In genomic region chr14:75428230-75429104, GRCh38 we compare ENCODE assay signal across 8 cellular contexts. TPM values are rescaled to one million over a fixed set of nuclear protein-coding genes. Genes with fewer than 3 reads are reported as not detected.
DNase-seq lines count a peak whose midpoint lies in the region; ATAC-seq and TF ChIP-seq lines count a peak whose summit lies in the region.

No MANE protein-coding gene starts in this region.

- H3K9me3 ChIP-seq in fibroblast of lung (ENCODE audit: control insufficient read depth, insufficient read depth, low read depth, low read length), result no peaks in the 10 kb centered on the region

- H3K4me3 ChIP-seq in fibroblast of lung (replicated peaks in 1 of 4; ENCODE audit: control extremely low read depth in 1 of 4, insufficient read depth in 1 of 4, low read depth in 3 of 4, low read length in 4 of 4), result peak overlapping the region; percentile 74 to 85 (median 77)

- H3K27ac ChIP-seq in fibroblast of lung (ENCODE audit: insufficient read depth, low read length), result peak overlapping the region; percentile 59

- intact Hi-C loops in activated CD4-positive, alpha-beta T cell treated with anti-CD3 and anti-CD28 coated beads for 36 hours (cut with DNase I, micrococcal nuclease), result loop anchor here (5.0 kb wide), 2 partner anchors 64 to 134 kb away; no protein-coding TSS in a partner anchor
- intact Hi-C loops in activated CD4-positive, alpha-beta memory T cell treated with anti-CD3 and anti-CD28 coated beads for 36 hours (cut with micrococcal nuclease), result loop anchor here (5.0 kb wide), 2 partner anchors 59 to 139 kb away; no protein-coding TSS in a partner anchor

- peak; percentile 38 for ATAC-seq in activated CD4-positive, alpha-beta T cell treated with anti-CD3 and anti-CD28 coated beads for 36 hours
- ATAC-seq in HG03280 (IDR thresholded peaks at IDR 0.05; ENCODE audit: unreplicated experiment) (peak; percentile 17), HG02759 (IDR thresholded peaks at IDR 0.05; ENCODE audit: unreplicated experiment) (no peak)
- peak; percentile 17 to 37 for ATAC-seq in natural killer cell treated with Interleukin-12 subunit alpha and Interleukin-12 subunit beta and Interleukin-15 and Interleukin-18, amount 100 ng/mL, for 72 hours

- peak; percentile 46 for DNase-seq in activated CD4-positive, alpha-beta T cell treated with anti-CD3 and anti-CD28 coated beads for 36 hours
- DNase-seq in activated CD4-positive, alpha-beta T cell treated with anti-CD3 and anti-CD28 coated beads for 1 hour, result no peak
- peak; percentile 27 for DNase-seq in activated CD4-positive, alpha-beta memory T cell treated with anti-CD3 and anti-CD28 coated beads for 36 hours
- DNase-seq in fibroblast of lung (ENCODE audit: low read depth in 2 of 2) (peak in 1 of 2 donors; percentile 32), SHP77 (lab: John Stamatoyannopoulos, UW) (no peak)
- no peak for DNase-seq in natural killer cell treated with Interleukin-12 subunit alpha and Interleukin-12 subunit beta and Interleukin-15 and Interleukin-18, amount 100 ng/mL, for 72 hours (ENCODE audit: low spot score)

- peak overlapping the region; percentile 92 for H3K4me2 ChIP-seq in fibroblast of lung (ENCODE audit: extremely low read depth, insufficient read depth, low read length)

- CTCF ChIA-PET in activated CD4-positive, alpha-beta T cell treated with anti-CD3 and anti-CD28 coated beads for 36 hours (lab: Charles Lee), result interaction anchor here (1.0 to 1.2 kb wide), 2 partner anchors 12 to 15 kb away, joined by 4 to 5 read pairs; no protein-coding TSS in a partner anchor
- CTCF ChIA-PET in activated CD4-positive, alpha-beta memory T cell treated with anti-CD3 and anti-CD28 coated beads for 36 hours (lab: Charles Lee), result interaction anchor here (0.5 to 1.4 kb wide), 2 partner anchors 150 to 1448 kb away, joined by 3 read pairs; partner anchors contain the start of gene FLVCR2

- peaks cover 6% of the 10 kb centered on the region for H3K4me1 ChIP-seq in fibroblast of lung (ENCODE audit: control insufficient read depth, extremely low read depth, insufficient read depth, low read length)

- peaks cover 7% of the 10 kb centered on the region for H3K36me3 ChIP-seq in fibroblast of lung (ENCODE audit: control insufficient read depth, insufficient read depth, low read length)

- no peaks in the 10 kb centered on the region for H3K27me3 ChIP-seq in fibroblast of lung (ENCODE audit: control insufficient read depth, insufficient read depth, low read length)

- H3K36me3 Mint-ChIP-seq in activated CD4-positive, alpha-beta T cell treated with anti-CD3 and anti-CD28 coated beads for 36 hours (ENCODE audit: low read depth), result no peaks in the 10 kb centered on the region
- no peaks in the 10 kb centered on the region for H3K36me3 Mint-ChIP-seq in activated CD4-positive, alpha-beta memory T cell treated with anti-CD3 and anti-CD28 coated beads for 36 hours
- H3K36me3 Mint-ChIP-seq in natural killer cell treated with Interleukin-12 subunit alpha and Interleukin-12 subunit beta and Interleukin-15 and Interleukin-18, amount 100 ng/mL, for 72 hours, result peaks cover 4% of the 10 kb centered on the region

- peak overlapping the region; percentile 66 for H3K4me3 Mint-ChIP-seq in activated CD4-positive, alpha-beta T cell treated with anti-CD3 and anti-CD28 coated beads for 36 hours
- H3K4me3 Mint-ChIP-seq in activated CD4-positive, alpha-beta memory T cell treated with anti-CD3 and anti-CD28 coated beads for 36 hours, result peak overlapping the region; percentile 70
- peak overlapping the region; percentile 50 for H3K4me3 Mint-ChIP-seq in natural killer cell treated with Interleukin-12 subunit alpha and Interleukin-12 subunit beta and Interleukin-15 and Interleukin-18, amount 100 ng/mL, for 72 hours

- H4K20me1 ChIP-seq in fibroblast of lung (ENCODE audit: control insufficient read depth, extremely low read depth, insufficient read depth, low read length), result no peaks in the 10 kb centered on the region

- H3K9me3 Mint-ChIP-seq in activated CD4-positive, alpha-beta T cell treated with anti-CD3 and anti-CD28 coated beads for 36 hours (ENCODE audit: low read depth), result peaks cover 3% of the 10 kb centered on the region
- peaks cover 3% of the 10 kb centered on the region for H3K9me3 Mint-ChIP-seq in activated CD4-positive, alpha-beta memory T cell treated with anti-CD3 and anti-CD28 coated beads for 36 hours
- no peaks in the 10 kb centered on the region for H3K9me3 Mint-ChIP-seq in natural killer cell treated with Interleukin-12 subunit alpha and Interleukin-12 subunit beta and Interleukin-15 and Interleukin-18, amount 100 ng/mL, for 72 hours

- H3K27ac Mint-ChIP-seq in activated CD4-positive, alpha-beta T cell treated with anti-CD3 and anti-CD28 coated beads for 36 hours, result no peak overlapping the region
- no peak overlapping the region for H3K27ac Mint-ChIP-seq in activated CD4-positive, alpha-beta memory T cell treated with anti-CD3 and anti-CD28 coated beads for 36 hours
- no peak overlapping the region for H3K27ac Mint-ChIP-seq in natural killer cell treated with Interleukin-12 subunit alpha and Interleukin-12 subunit beta and Interleukin-15 and Interleukin-18, amount 100 ng/mL, for 72 hours

- peaks cover 14% of the 10 kb centered on the region for H3K27me3 Mint-ChIP-seq in activated CD4-positive, alpha-beta T cell treated with anti-CD3 and anti-CD28 coated beads for 36 hours
- peaks cover 19% of the 10 kb centered on the region for H3K27me3 Mint-ChIP-seq in activated CD4-positive, alpha-beta memory T cell treated with anti-CD3 and anti-CD28 coated beads for 36 hours
- peaks cover 25 to 31% of the 10 kb centered on the region in 2 donors for H3K27me3 Mint-ChIP-seq in natural killer cell treated with Interleukin-12 subunit alpha and Interleukin-12 subunit beta and Interleukin-15 and Interleukin-18, amount 100 ng/mL, for 72 hours

- H3K4me1 Mint-ChIP-seq in activated CD4-positive, alpha-beta T cell treated with anti-CD3 and anti-CD28 coated beads for 36 hours, result peaks cover 17% of the 10 kb centered on the region
- H3K4me1 Mint-ChIP-seq in activated CD4-positive, alpha-beta memory T cell treated with anti-CD3 and anti-CD28 coated beads for 36 hours (ENCODE audit: low read depth), result peaks cover 12% of the 10 kb centered on the region
- H3K4me1 Mint-ChIP-seq in natural killer cell treated with Interleukin-12 subunit alpha and Interleukin-12 subunit beta and Interleukin-15 and Interleukin-18, amount 100 ng/mL, for 72 hours (ENCODE audit: low read depth in 2 of 2), result peaks cover 0 to 13% of the 10 kb centered on the region in 2 donors

- peak overlapping the region; percentile 62 for H3K9ac ChIP-seq in fibroblast of lung (ENCODE audit: insufficient read depth, low read length)

- POLR2A ChIA-PET in activated CD4-positive, alpha-beta T cell treated with anti-CD3 and anti-CD28 coated beads for 36 hours (lab: Charles Lee), result interaction anchor here (0.6 kb wide), 1 partner anchor 11 kb away, joined by 3 read pairs; no protein-coding TSS in a partner anchor
- POLR2A ChIA-PET in activated CD4-positive, alpha-beta memory T cell treated with anti-CD3 and anti-CD28 coated beads for 36 hours (lab: Charles Lee), result no interaction called here

- no peak overlapping the region for H2AFZ ChIP-seq in fibroblast of lung (ENCODE audit: low read length)

- no peak for TF ChIP-seq CTCF in fibroblast of lung (conservative IDR thresholded peaks at IDR 0.05 in 1 of 2, IDR thresholded peaks at IDR 0.05 in 1 of 2; ENCODE audit: low read depth in 1 of 2, low read length in 2 of 2)

- peaks cover 32% of the 10 kb centered on the region for H3K79me2 ChIP-seq in fibroblast of lung (ENCODE audit: control insufficient read depth, insufficient read depth, low read length)

RNA-seq across cellular contexts. Expression of gene JDP2, which starts 0.6 kb away (rescaled TPM):
- 1 to 10 TPM; 2.4 to 2.6 TPM for total RNA-seq in activated CD4-positive, alpha-beta T cell treated with anti-CD3 and anti-CD28 coated beads for 36 hours
- total RNA-seq in activated CD4-positive, alpha-beta memory T cell treated with anti-CD3 and anti-CD28 coated beads for 36 hours, result 1 to 10 TPM; 1.7 to 1.8 TPM
- total RNA-seq in fibroblast of lung, result 86.3 and 95.3 TPM in 2 replicates
- polyA plus RNA-seq in fibroblast of lung, result 32.4 and 40.8 TPM in 2 replicates
- polyA plus RNA-seq in fibroblast of lung (2012), result 34.5 and 39.1 TPM in 2 replicates
- polyA minus RNA-seq in fibroblast of lung (ENCODE audit: low replicate concordance), result 8.0 and 9.8 TPM in 2 replicates
- under 1 TPM; 0.61 to 0.83 TPM for total RNA-seq in natural killer cell treated with Interleukin-12 subunit alpha and Interleukin-12 subunit beta and Interleukin-15 and Interleukin-18, amount 100 ng/mL, for 72 hours

Comparison
In these comparisons a context has a peak if more than half of its experiments do, and no peak if none do; other contexts are left out.
1. DNase-seq: peak in activated CD4-positive, alpha-beta T cell treated with anti-CD3 and anti-CD28 coated beads for 36 hours (single experiment) and activated CD4-positive, alpha-beta memory T cell treated with anti-CD3 and anti-CD28 coated beads for 36 hours (single experiment); none in activated CD4-positive, alpha-beta T cell treated with anti-CD3 and anti-CD28 coated beads for 1 hour (single experiment), natural killer cell treated with Interleukin-12 subunit alpha and Interleukin-12 subunit beta and Interleukin-15 and Interleukin-18, amount 100 ng/mL, for 72 hours (single experiment) and SHP77 (0 of 2).
2. RNA of gene JDP2, which starts 0.6 kb away (total RNA-seq): 86.3 to 95.3 TPM in fibroblast of lung; 2.4 to 2.6 TPM in activated CD4-positive, alpha-beta T cell treated with anti-CD3 and anti-CD28 coated beads for 36 hours, 1.7 to 1.8 TPM in activated CD4-positive, alpha-beta memory T cell treated with anti-CD3 and anti-CD28 coated beads for 36 hours and 0.61 to 0.83 TPM in natural killer cell treated with Interleukin-12 subunit alpha and Interleukin-12 subunit beta and Interleukin-15 and Interleukin-18, amount 100 ng/mL, for 72 hours; every median in the first group is over 10 times any median in the second.
3. Peak in every context shown above with its lines, with median percentiles within 50 percentile points of each other: H3K4me3 Mint-ChIP-seq.